In genomic region chr13:44410328-44410859, GRCh38 we compare ENCODE assay signal across 1 cellular context.
TF ChIP-seq lines count a peak whose summit lies in the region.

No MANE protein-coding gene starts in this region.

TF ChIP-seq in K562, 482 proteins besides CTCF, POLR2A, EP300 and RAD21 (continued from another document):
- TF ChIP-seq, protein P1, sequence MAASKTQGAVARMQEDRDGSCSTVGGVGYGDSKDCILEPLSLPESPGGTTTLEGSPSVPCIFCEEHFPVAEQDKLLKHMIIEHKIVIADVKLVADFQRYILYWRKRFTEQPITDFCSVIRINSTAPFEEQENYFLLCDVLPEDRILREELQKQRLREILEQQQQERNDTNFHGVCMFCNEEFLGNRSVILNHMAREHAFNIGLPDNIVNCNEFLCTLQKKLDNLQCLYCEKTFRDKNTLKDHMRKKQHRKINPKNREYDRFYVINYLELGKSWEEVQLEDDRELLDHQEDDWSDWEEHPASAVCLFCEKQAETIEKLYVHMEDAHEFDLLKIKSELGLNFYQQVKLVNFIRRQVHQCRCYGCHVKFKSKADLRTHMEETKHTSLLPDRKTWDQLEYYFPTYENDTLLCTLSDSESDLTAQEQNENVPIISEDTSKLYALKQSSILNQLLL (CRISPR knock-in tag; IDR thresholded peaks at IDR 0.05; ENCODE audit: borderline replicate concordance): no peak
- no peak for TF ChIP-seq HEY1 (CRISPR knock-in tag; IDR thresholded peaks at IDR 0.05; ENCODE audit: borderline replicate concordance)
- TF ChIP-seq MAZ (CRISPR knock-in tag; conservative IDR thresholded peaks at IDR 0.05 in 1 of 2, IDR thresholded peaks at IDR 0.05 in 1 of 2): no peak
- TF ChIP-seq ASH1L (IDR thresholded peaks at IDR 0.05; ENCODE audit: borderline replicate concordance, low read depth, partially characterized antibody): no peak
- TF ChIP-seq SREBF2 (CRISPR knock-in tag; IDR thresholded peaks at IDR 0.05): no peak
- no peak for TF ChIP-seq NCOA1 (IDR thresholded peaks at IDR 0.05; ENCODE audit: low read depth)
- TF ChIP-seq RBM39 (optimal IDR thresholded peaks at IDR 0.05; ENCODE audit: low read depth, low read length): no peak
- no peak for TF ChIP-seq NEUROD1 (IDR thresholded peaks at IDR 0.05; ENCODE audit: borderline replicate concordance, low read depth, low read length, partially characterized antibody)
